8 cellular contexts compared by ENCODE assay signal in genomic region chr7:16078076-16078952, GRCh38.
DNase-seq lines count a peak whose midpoint lies in the region; ATAC-seq and TF ChIP-seq lines count a peak whose summit lies in the region.

No MANE protein-coding gene starts in this region.

- no peak overlapping the region for H3K9ac ChIP-seq in mammary epithelial cell (ENCODE audit: insufficient read depth, low read length)

- no peak overlapping the region for H2AFZ ChIP-seq in mammary epithelial cell (ENCODE audit: low read depth, low read length)

- H3K27ac ChIP-seq in mammary epithelial cell (ENCODE audit: insufficient read depth, low read depth, low read length): no peak overlapping the region
- no peak overlapping the region for H3K27ac ChIP-seq in vagina

- no peaks in the 10 kb centered on the region for H3K79me2 ChIP-seq in mammary epithelial cell (ENCODE audit: insufficient read depth, low read length)

- H3K36me3 ChIP-seq in mammary epithelial cell (ENCODE audit: insufficient read depth, low read length) (no peaks in the 10 kb centered on the region), vagina (no peaks in the 10 kb centered on the region)

- intact Hi-C loops in mammary epithelial cell (cut with micrococcal nuclease): loop anchor here (1.0 to 10.0 kb wide), 4 partner anchors 20 to 1064 kb away; no protein-coding TSS in a partner anchor
- intact Hi-C loops in vagina (cut with DNase I): loop anchor here (10.0 kb wide), 2 partner anchors 486 to 774 kb away; no protein-coding TSS in a partner anchor

- in situ Hi-C loops in mammary epithelial cell (cut with MboI; ENCODE audit: low sequenced_read_pairs in 2 of 2): no loop called here

- dilution Hi-C loops in mammary epithelial cell (cut with HindIII; ENCODE audit: low sequenced_read_pairs): no loop called here

- TF ChIP-seq CTCF in GM20000 (IDR thresholded peaks at IDR 0.05; ENCODE audit: extremely low read depth, missing control alignments): peak; percentile 13
- TF ChIP-seq CTCF in mammary epithelial cell (conservative IDR thresholded peaks at IDR 0.05 in 1 of 2, IDR thresholded peaks at IDR 0.05 in 1 of 2; ENCODE audit: extremely low read depth in 1 of 2, insufficient read depth in 1 of 2, low read depth in 1 of 2, low read length in 2 of 2): peak; percentile 63 to 76
- peak; percentile 38 to 56 (median 45) for TF ChIP-seq CTCF in vagina (IDR thresholded peaks at IDR 0.05)

- WGBS in mammary epithelial cell (ENCODE audit: low coverage, missing lambda C conversion rate): 2% methylated on average over 3 of the region's 3 CpGs

- ATAC-seq in activated CD4-positive, CD25-positive, alpha-beta regulatory T cell treated with anti-CD3 and anti-CD28 coated beads, Interleukin-2, amount 50 U/mL, for 24 hours: no peak

- H3K4me3 ChIP-seq in mammary epithelial cell (replicated peaks in 1 of 3; ENCODE audit: insufficient read depth in 1 of 3, low read depth in 2 of 3, low read length in 3 of 3) (no peak overlapping the region), vagina (no peak overlapping the region)

- H3K4me2 ChIP-seq in mammary epithelial cell (ENCODE audit: insufficient read depth, low read depth, low read length): no peak overlapping the region

- no peaks in the 10 kb centered on the region for H4K20me1 ChIP-seq in mammary epithelial cell (ENCODE audit: insufficient read depth, low read length)

- peaks cover 7% of the 10 kb centered on the region for H3K4me1 ChIP-seq in mammary epithelial cell (ENCODE audit: insufficient read depth, low read length)
- H3K4me1 ChIP-seq in vagina: no peaks in the 10 kb centered on the region

- H3K9me3 ChIP-seq in mammary epithelial cell (replicated peaks; ENCODE audit: insufficient read depth, low read length): no peaks in the 10 kb centered on the region
- no peaks in the 10 kb centered on the region for H3K9me3 ChIP-seq in vagina

- no peak for TF ChIP-seq POLR2A in vagina (IDR thresholded peaks at IDR 0.05)

- BruUV-seq in mammary epithelial cell (replicated peaks; lab: Mats Ljungman, UMichigan): no TSS peak

- CTCF ChIA-PET in mammary epithelial cell (lab: Charles Lee; ENCODE audit: low non-redundant PET): interaction anchor here (0.9 to 1.0 kb wide), 2 partner anchors 17 to 20 kb away, joined by 3 to 4 read pairs; no protein-coding TSS in a partner anchor

- DNase-seq in EL: peak; percentile 60
- DNase-seq in GM20000 (ENCODE audit: low spot score): peak; percentile 6
- peak; percentile 8 for DNase-seq in HPDE6-E6E7 (ENCODE audit: extremely low spot score)
- DNase-seq in NCI-H82 (lab: John Stamatoyannopoulos, UW): peak; percentile 83
- peak; percentile 56 for DNase-seq in mammary epithelial cell
- DNase-seq in kidney tubule cell (ENCODE audit: low spot score): peak; percentile 69
- DNase-seq in vagina (ENCODE audit: extremely low spot score in 2 of 2): no peak

- H3K27me3 ChIP-seq in mammary epithelial cell (ENCODE audit: insufficient read depth, low read length) (no peaks in the 10 kb centered on the region), vagina (no peaks in the 10 kb centered on the region)

Comparison
In these comparisons a context has a peak if more than half of its experiments do, and no peak if none do; other contexts are left out.
1. DNase-seq: peak in EL (single experiment), GM20000 (single experiment), HPDE6-E6E7 (single experiment), NCI-H82 (single experiment), mammary epithelial cell (single experiment) and kidney tubule cell (single experiment); none in vagina (0 of 2).
2. CTCF ChIP-seq: peak in every context shown above with its lines; median percentile 70 in mammary epithelial cell; 45 in vagina; 13 in GM20000.